Comparison of ENCODE assay signal across 8 cellular contexts in genomic region chr2:120344214-120344990, GRCh38. TPM values are rescaled to one million over a fixed set of nuclear protein-coding genes. Genes with fewer than 3 reads are reported as not detected.
DNase-seq lines count a peak whose midpoint lies in the region; ATAC-seq, FAIRE-seq and TF ChIP-seq lines count a peak whose summit lies in the region.

No MANE protein-coding gene starts in this region.

- TF ChIP-seq POLR2A in H1 (IDR thresholded peaks at IDR 0.05; ENCODE audit: control extremely low read depth in 1 of 2, low read depth in 2 of 2, low read length in 2 of 2) = no peak

- TF ChIP-seq RAD21 in H1 (IDR thresholded peaks at IDR 0.05 in 1 of 2, conservative IDR thresholded peaks at IDR 0.05 in 1 of 2; ENCODE audit: low read depth in 2 of 2, low read length in 2 of 2) = no peak

- H3K36me3 Mint-ChIP-seq in neural crest cell (ENCODE audit: low read depth) = no peaks in the 10 kb centered on the region

- no peaks in the 10 kb centered on the region for H3K79me1 ChIP-seq in H1 (ENCODE audit: low read depth, low read length)

- CTCF ChIA-PET in H1 (lab: Charles Lee; ENCODE audit: partially characterized antibody) = interaction anchor here (0.7 to 9.9 kb wide), 17 partner anchors 11 to 306 kb away, joined by 3 to 118 read pairs (median 8); no protein-coding TSS in a partner anchor

- no peak overlapping the region for H4K91ac ChIP-seq in H1 (replicated peaks; ENCODE audit: insufficient read length, low read length)

- no peak for TF ChIP-seq CTCF in H1 (IDR thresholded peaks at IDR 0.05; ENCODE audit: control extremely low read depth in 1 of 3, insufficient read depth in 1 of 3, low read depth in 1 of 3, low read length in 3 of 3)
- no peak for TF ChIP-seq CTCF in neural crest cell (conservative IDR thresholded peaks at IDR 0.05)

- H2BK12ac ChIP-seq in H1 (ENCODE audit: low read depth, low read length) = no peak overlapping the region

- POLR2A ChIA-PET in H1 (lab: Charles Lee; ENCODE audit: partially characterized antibody) = interaction anchor here (1.1 to 1.5 kb wide), 2 partner anchors 11 to 731 kb away, joined by 3 to 4 read pairs; no protein-coding TSS in a partner anchor

- H3K4me1 Mint-ChIP-seq in neural crest cell = peaks cover 26% of the 10 kb centered on the region

- peak; percentile 77 for DNase-seq in COLO668 (lab: John Stamatoyannopoulos, UW; ENCODE audit: unreplicated experiment)
- DNase-seq in NCI-H2196 (lab: John Stamatoyannopoulos, UW; ENCODE audit: unreplicated experiment) = peak; percentile 46
- DNase-seq in H1 (ENCODE audit: low read depth in 1 of 2, low spot score in 2 of 2) = peak in 1 of 2 experiments; percentile 67
- DNase-seq in neural crest cell (ENCODE audit: low read depth, low spot score) = peak; percentile 29
- no peak for DNase-seq in effector CD8-positive, alpha-beta T cell (lab: John Stamatoyannopoulos, UW)
- DNase-seq in GOT3 (lab: John Stamatoyannopoulos, UW) = no peak
- DNase-seq in GF-D8 (lab: John Stamatoyannopoulos, UW) = no peak

- H3K18ac ChIP-seq in H1 (ENCODE audit: extremely low read depth, low read length) = no peak overlapping the region

- peaks cover 72% of the 10 kb centered on the region for H3K27me3 Mint-ChIP-seq in neural crest cell (ENCODE audit: low read depth)

- H3K4me3 ChIP-seq in H1 (ENCODE audit: extremely low read depth in 1 of 4, insufficient read depth in 2 of 4, low read depth in 3 of 4, low read length in 4 of 4) = peak overlapping the region; percentile 20 to 57 (median 26); a peak in 6 of 8 replicates

- no peak overlapping the region for H4K8ac ChIP-seq in H1 (ENCODE audit: extremely low read depth, insufficient read depth, low read length)

- H3K23me2 ChIP-seq in H1 (ENCODE audit: low read depth, low read length) = peaks cover 13% of the 10 kb centered on the region; the same call in 1 of the 2 replicates

- H2AK5ac ChIP-seq in H1 (ENCODE audit: low read depth, low read length) = no peak overlapping the region

- peaks cover 45 to 83% (median 75%) of the 10 kb centered on the region in 4 experiments for H3K27me3 ChIP-seq in H1 (replicated peaks in 1 of 4; ENCODE audit: control insufficient read depth in 3 of 4, extremely low read depth in 1 of 4, insufficient read depth in 3 of 4, low read length in 3 of 4)

- H3K79me2 ChIP-seq in H1 (ENCODE audit: control insufficient read depth in 1 of 2, insufficient read depth in 2 of 2, low read length in 2 of 2) = no peaks in the 10 kb centered on the region

- H3K4ac ChIP-seq in H1 (replicated peaks; ENCODE audit: insufficient read length, low read depth, low read length) = no peak overlapping the region

- no peak overlapping the region for H3K14ac ChIP-seq in H1 (ENCODE audit: insufficient read length)

- no peak overlapping the region for H2BK120ac ChIP-seq in H1 (replicated peaks; ENCODE audit: low read depth, low read length)

- no peak overlapping the region for H3K27ac ChIP-seq in H1 (ENCODE audit: low read depth, low read length)

- no peak overlapping the region for H3K9ac ChIP-seq in H1 (replicated peaks in 1 of 4; ENCODE audit: extremely low read depth in 1 of 4, low read depth in 3 of 4, low read length in 3 of 4)

- peaks cover 11 to 37% (median 19%) of the 10 kb centered on the region in 4 experiments for H3K4me1 ChIP-seq in H1 (replicated peaks in 1 of 4; ENCODE audit: control insufficient read depth in 3 of 4, insufficient read depth in 4 of 4, low read length in 3 of 4)

- H3K56ac ChIP-seq in H1 (replicated peaks; ENCODE audit: insufficient read length, low read depth, low read length) = no peak overlapping the region

- H3K9me3 ChIP-seq in H1 (ENCODE audit: insufficient read depth in 2 of 2, low read depth in 1 of 2, low read length in 1 of 2) = no peaks in the 10 kb centered on the region

- no peak overlapping the region for H2BK15ac ChIP-seq in H1 (ENCODE audit: low read length)

- FAIRE-seq in H1 (lab: Jason Lieb, UNC) = no peak

- H3K23ac ChIP-seq in H1 (ENCODE audit: insufficient read length) = no peak overlapping the region

- ATAC-seq in HG02973 (IDR thresholded peaks at IDR 0.05; ENCODE audit: unreplicated experiment) = no peak

- H3K4me2 ChIP-seq in H1 (ENCODE audit: insufficient read depth in 1 of 2, low read depth in 2 of 2, low read length in 2 of 2) = peak overlapping the region; percentile 66 to 98

- H3K36me3 ChIP-seq in H1 (ENCODE audit: control insufficient read depth in 2 of 4, insufficient read depth in 4 of 4, low read length in 3 of 4) = peaks cover 0 to 19% (median 0%) of the 10 kb centered on the region in 4 experiments; a peak in 2 of 8 replicates

- no peaks in the 10 kb centered on the region for H3K9me3 Mint-ChIP-seq in neural crest cell

- H2BK5ac ChIP-seq in H1 (ENCODE audit: low read depth, low read length) = no peak overlapping the region

- TF ChIP-seq EP300 in H1 (IDR thresholded peaks at IDR 0.05; ENCODE audit: borderline replicate concordance in 1 of 2, low read depth in 2 of 2, low read length in 2 of 2) = no peak

- no peak overlapping the region for H2BK20ac ChIP-seq in H1 (ENCODE audit: low read length)

- no peak overlapping the region for H3K27ac Mint-ChIP-seq in neural crest cell (ENCODE audit: unreplicated experiment)

- no peak overlapping the region for H3K4me3 Mint-ChIP-seq in neural crest cell

- no peak overlapping the region for H2AFZ ChIP-seq in H1 (ENCODE audit: low read length)

- no peak overlapping the region for H4K5ac ChIP-seq in H1 (ENCODE audit: insufficient read length, low read depth, low read length)

- H4K20me1 ChIP-seq in H1 (replicated peaks in 1 of 2; ENCODE audit: control insufficient read depth in 1 of 2, insufficient read depth in 2 of 2, low read length in 2 of 2) = peaks cover 3 to 6% of the 10 kb centered on the region in 2 experiments

- WGBS in H1 (ENCODE audit: extremely low coverage in 1 of 2, insufficient coverage in 1 of 2, insufficient read length in 1 of 2, insufficient replicate concordance in 2 of 2, low coverage in 1 of 2, low lambda C conversion rate in 2 of 2, missing lambda C conversion rate in 1 of 2), 2 experiments = 3% methylated on average over 14 of the region's 79 CpGs; no CpG with 5 or more reads in 1 of the 2 experiments

TF ChIP-seq in H1, 55 proteins besides CTCF, POLR2A, EP300 and RAD21:
- TF ChIP-seq, protein P1, sequence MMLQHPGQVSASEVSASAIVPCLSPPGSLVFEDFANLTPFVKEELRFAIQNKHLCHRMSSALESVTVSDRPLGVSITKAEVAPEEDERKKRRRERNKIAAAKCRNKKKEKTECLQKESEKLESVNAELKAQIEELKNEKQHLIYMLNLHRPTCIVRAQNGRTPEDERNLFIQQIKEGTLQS (IDR thresholded peaks at IDR 0.05; ENCODE audit: insufficient read depth, low read depth, low read length) = no peak
- TF ChIP-seq CBX8 (IDR thresholded peaks at IDR 0.05; ENCODE audit: borderline replicate concordance, low read depth, low read length) = no peak
- peak; percentile 63; the same call in 1 of the 2 replicates for TF ChIP-seq E2F6 (IDR thresholded peaks at IDR 0.05)
- TF ChIP-seq EZH2 (IDR thresholded peaks at IDR 0.05; ENCODE audit: low read depth, low read length, severe bottlenecking) = peak; percentile 55
- TF ChIP-seq RBBP5 (IDR thresholded peaks at IDR 0.05; ENCODE audit: borderline replicate concordance, low read depth, low read length) = 0 out of 2 replicates have a peak, but pooled peaks have one; percentile 20

RNA-seq across cellular contexts. Expression of gene INHBB, which starts 1.5 kb away (rescaled TPM):
- 0.23 and 0.30 TPM in 2 replicates for total RNA-seq in H1 (2021; fragmentation: NEBNext Ultra II Directional; extraction: Animal tissue kit (Norgen Biotek cat#: 25700))
- 0.24 and 0.32 TPM in 2 replicates for polyA plus RNA-seq in H1 (2011; rRNA removed)
- 0.25 TPM for polyA plus RNA-seq in H1 (2011; cell fraction: cytosol; rRNA removed)
- 0.44 TPM for polyA plus RNA-seq in H1 (2011; cell fraction: nucleus; rRNA removed)
- 0.27 to 0.51 TPM (median 0.42 TPM) in 4 replicates for polyA plus RNA-seq in H1 (2012, experiment 1 of 2)
- polyA plus RNA-seq in H1 (2012, experiment 2 of 2) = 0.31 TPM
- 0.10 TPM for polyA plus RNA-seq in H1 (2013, experiment 1 of 2)
- 0.15 TPM for polyA plus RNA-seq in H1 (2013, experiment 2 of 2)
- 0.19 and 0.46 TPM in 2 replicates for polyA minus RNA-seq in H1 (2011; rRNA and poly(A)+ RNA removed)
- 0.44 TPM for polyA minus RNA-seq in H1 (2011; cell fraction: cytosol; rRNA and poly(A)+ RNA removed)
- 0.50 TPM for polyA minus RNA-seq in H1 (2011; cell fraction: nucleus; rRNA and poly(A)+ RNA removed)
- total RNA-seq in neural crest cell = 0.14 and 0.49 TPM in 2 replicates

Comparison
In these comparisons a context has a peak if more than half of its experiments do, and no peak if none do; other contexts are left out.
1. DNase-seq: peak in COLO668 (single experiment), NCI-H2196 (single experiment) and neural crest cell (single experiment); none in effector CD8-positive, alpha-beta T cell (single experiment), GOT3 (single experiment) and GF-D8 (single experiment).